24 cellular contexts compared by ENCODE assay signal in genomic region chr1:61960999-61961398, GRCh38.
"Had no signal": no experiment of that assay in that cellular context is flagged by ENCODE, and none has a peak within 500 bp of the region (broad histone marks: within the 10 kb centered on the region; RNA-seq: fewer than 3 reads in every experiment).

No MANE protein-coding gene starts in this region.

- H3K4me3 ChIP-seq: breast epithelium, SJSA1 had no signal

- H3K27ac ChIP-seq: breast epithelium, SJSA1 had no signal

- H3K4me1 ChIP-seq: breast epithelium, SJSA1 had no signal

- H3K36me3 ChIP-seq: breast epithelium, SJSA1 had no signal

- H3K27me3 ChIP-seq: breast epithelium, SJSA1 had no signal

- DNase-seq: activated CD4-positive, alpha-beta T cell treated with anti-CD3 and anti-CD28 coated beads for 4 hours; activated CD8-positive, alpha-beta memory T cell treated with anti-CD3 and anti-CD28 coated beads, Interleukin-2, amount 50 U/mL, for 4 hours; activated CD8-positive, alpha-beta T cell treated with anti-CD3 and anti-CD28 coated beads for 36 hours; activated gamma-delta T cell treated with Interleukin-2 at 50 U/mL for 16 hours; activated T-cell treated with anti-CD3 and anti-CD28 coated beads, Interleukin-2, amount 50 U/mL, for 72 hours; aorta; caudate nucleus; Kasumi-1; KBM-7; NCI-H1105 treated with DMSO at 0.1 percent for 48 hours; NCI-H1436 treated with DMSO at 0.1 percent for 48 hours; NCI-H187; NCI-H2081; NCI-H2171 treated with DMSO at 0.1 percent for 48 hours; NCI-H345; NCI-H510A; PC-3; SHP77; SW 1271 had no signal

- ATAC-seq: activated CD4-positive, CD25-positive, alpha-beta regulatory T cell treated with anti-CD3 and anti-CD28 coated beads, Interleukin-2, amount 50 U/mL, for 24 hours; activated CD8-positive, alpha-beta T cell treated with anti-CD3 and anti-CD28 coated beads for 36 hours; activated T-cell treated with anti-CD3 and anti-CD28 coated beads, Interleukin-2, amount 50 U/mL, for 72 hours; PC-3; SK-N-SH treated with all-trans-retinoic acid at 6 μM for 48 hours had no signal

- FAIRE-seq: RCC 7860 had no signal

- H3K9me3 ChIP-seq: breast epithelium, SJSA1 had no signal
